12 cellular contexts compared by ENCODE assay signal in the genomic region with DNA sequence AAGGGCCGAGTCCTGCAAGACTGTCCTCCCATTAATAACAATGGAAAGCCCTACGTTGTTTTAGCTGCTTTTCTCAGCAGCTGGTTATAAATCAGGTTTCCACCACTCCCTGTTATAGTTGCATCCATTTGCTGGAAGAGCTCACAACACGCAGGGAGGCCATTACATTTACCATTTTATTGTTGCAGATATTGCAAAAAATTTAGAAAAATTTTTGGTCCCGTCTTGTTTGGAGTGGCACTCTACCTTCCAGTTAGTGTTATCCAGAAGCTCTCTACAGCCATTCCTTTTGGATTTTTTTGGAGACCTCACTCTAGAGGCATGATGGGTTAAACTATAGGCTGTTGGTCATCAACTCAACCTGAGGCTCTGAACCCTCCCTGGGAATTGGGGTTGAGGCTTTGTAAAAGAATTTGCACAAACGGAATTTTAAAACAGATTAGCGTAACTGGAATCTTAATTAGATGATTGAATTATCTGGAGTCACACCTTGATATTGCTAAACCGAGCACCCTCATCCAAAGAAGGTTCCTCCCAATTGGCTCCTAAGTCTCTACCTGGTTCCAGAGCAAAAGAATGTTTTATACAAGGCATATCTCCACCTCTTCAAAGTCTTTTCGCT.
A peak's percentile ranks its signal among the peaks of the same experiment; 100 is the strongest.
DNase-seq lines count a peak whose midpoint lies in the region; ATAC-seq, FAIRE-seq and TF ChIP-seq lines count a peak whose summit lies in the region.
"Had no signal": no experiment of that assay in that cellular context is flagged by ENCODE, and none has a peak within 500 bp of the region (broad histone marks: within the 10 kb centered on the region; RNA-seq: fewer than 3 reads in every experiment).

No MANE protein-coding gene starts in this region.

- peak; percentile 13 for DNase-seq in AG20443 (ENCODE audit: low spot score)
- DNase-seq in K562 (ENCODE audit: extremely low read depth in 1 of 4, low spot score in 3 of 4): peak in 3 of 4 experiments; percentile 29 to 82 (median 32)
- no peak for DNase-seq in left lung
- DNase-seq in NCI-H2107 treated with DMSO at 0.1 percent for 48 hours (lab: John Stamatoyannopoulos, UW; ENCODE audit: unreplicated experiment): no peak
- DNase-seq in activated T-cell treated with anti-CD3 and anti-CD28 coated beads for 4 hours: no peak
- DNase-seq in GOT3 (lab: John Stamatoyannopoulos, UW): no peak
- DNase-seq: activated effector memory CD4-positive, alpha-beta T cell treated with anti-CD3 and anti-CD28 coated beads, Interleukin-2, amount 50 U/mL, for 16 hours; dermis blood vessel endothelial cell; midbrain; NCI-H2029 treated with DMSO at 0.1 percent for 48 hours had no signal

- FAIRE-seq in K562 (lab: Jason Lieb, UNC): no peak

- CTCF ChIA-PET in K562 (lab: Yijun Ruan, JAX; ENCODE audit: low intra/inter-chr PET ratio): no interaction called here

- no peaks in the 10 kb centered on the region for H3K36me3 ChIP-seq in HUES64 (ENCODE audit: insufficient read depth, low read length)
- H3K36me3 ChIP-seq in K562 (ENCODE audit: control insufficient read depth, insufficient read depth, low read length): no peaks in the 10 kb centered on the region
- H3K36me3 ChIP-seq in left lung: no peaks in the 10 kb centered on the region

- H3K9ac ChIP-seq in HUES64 (ENCODE audit: low read depth, low read length): no peak overlapping the region
- H3K9ac ChIP-seq in K562 (ENCODE audit: insufficient read depth in 1 of 2, low read depth in 2 of 2, low read length in 2 of 2): no peak overlapping the region

- intact Hi-C loops in K562 (cut with micrococcal nuclease) (no loop called here), left lung (cut with DNase I) (no loop called here)

- ATAC-seq in K562: peak; percentile 57
- ATAC-seq in left lung: peak; percentile 35
- ATAC-seq in GM19455 (IDR thresholded peaks at IDR 0.05; ENCODE audit: unreplicated experiment): no peak

- no peak overlapping the region for H2AFZ ChIP-seq in K562 (ENCODE audit: low read depth, low read length)

- H3K4me1 ChIP-seq in HUES64 (ENCODE audit: insufficient read depth, low read length) (no peaks in the 10 kb centered on the region), K562 (replicated peaks in 1 of 2; ENCODE audit: control insufficient read depth in 2 of 2, insufficient read depth in 2 of 2, low read length in 2 of 2) (no peaks in the 10 kb centered on the region), left lung (no peaks in the 10 kb centered on the region)

- no peak for TF ChIP-seq RAD21 in K562 (CRISPR knock-in tag; conservative IDR thresholded peaks at IDR 0.05 in 1 of 2, IDR thresholded peaks at IDR 0.05 in 1 of 2)

- no TSS peak for BruUV-seq in K562 (replicated peaks; lab: Mats Ljungman, UMichigan)

- no peaks in the 10 kb centered on the region for H3K9me1 ChIP-seq in K562 (ENCODE audit: control insufficient read depth, insufficient read depth, low read length)

- no peak overlapping the region for H3K4me2 ChIP-seq in K562 (ENCODE audit: insufficient read depth, low read length)

- H3K9me3 ChIP-seq in HUES64 (ENCODE audit: insufficient read depth, low read depth, low read length): peaks cover 59% of the 10 kb centered on the region
- no peaks in the 10 kb centered on the region; the same call in 1 of the 2 replicates for H3K9me3 ChIP-seq in K562 (replicated peaks; ENCODE audit: control insufficient read depth, insufficient read depth, low read depth, low read length)
- peaks cover 0 to 48% of the 10 kb centered on the region in 2 donors for H3K9me3 ChIP-seq in left lung

- H4K20me1 ChIP-seq in K562 (replicated peaks; ENCODE audit: control insufficient read depth, insufficient read depth, low read length): no peaks in the 10 kb centered on the region

- TF ChIP-seq EP300 in K562 (IDR thresholded peaks at IDR 0.05; ENCODE audit: low read length): no peak

- TF ChIP-seq POLR2A in K562 (conservative IDR thresholded peaks at IDR 0.05): no peak

- 71% methylated on average over 8 of the region's 8 CpGs for WGBS in HUES64
- WGBS in K562 (ENCODE audit: insufficient coverage, low coverage, missing lambda C conversion rate): 1% methylated on average over 8 of the region's 8 CpGs

- H3K4me3 ChIP-seq in HUES64 (ENCODE audit: low read length) (0 out of 2 replicates have a peak overlapping the region, but pooled peaks have one; percentile 0), K562 (no peak overlapping the region), left lung (no peak overlapping the region)

- no peaks in the 10 kb centered on the region for H3K79me2 ChIP-seq in K562 (ENCODE audit: control insufficient read depth, insufficient read depth, low read length)

- in situ Hi-C loops in K562 (cut with MboI): no loop called here

- H3K27me3 ChIP-seq in HUES64 (ENCODE audit: insufficient read depth, low read length) (no peaks in the 10 kb centered on the region), K562 (ENCODE audit: control insufficient read depth in 2 of 2, insufficient read depth in 2 of 2, low read length in 2 of 2) (no peaks in the 10 kb centered on the region), left lung (peaks cover 0 to 53% of the 10 kb centered on the region in 2 donors)

- H3K27ac ChIP-seq in HUES64 (ENCODE audit: low read depth, low read length) (no peak overlapping the region), K562 (ENCODE audit: extremely low read depth, low read depth, low read length) (no peak overlapping the region), left lung (no peak overlapping the region)

- TF ChIP-seq CTCF in K562 (IDR thresholded peaks at IDR 0.05 in 2 of 3, conservative IDR thresholded peaks at IDR 0.05 in 1 of 3; ENCODE audit: insufficient read depth in 2 of 3, low read depth in 1 of 3, low read length in 3 of 3): no peak
- TF ChIP-seq CTCF in left lung (IDR thresholded peaks at IDR 0.05): no peak

- POLR2A ChIA-PET in K562 (lab: Yijun Ruan, JAX): no interaction called here

TF ChIP-seq in K562, 482 proteins besides CTCF, POLR2A, EP300 and RAD21 (continues in another document):
- TF ChIP-seq CEBPB (tag; IDR thresholded peaks at IDR 0.05) (0 out of 2 replicates have a peak, but pooled peaks have one; percentile 6), ZNF77 (CRISPR knock-in tag; IDR thresholded peaks at IDR 0.05) (peak; percentile 81; the same call in 1 of the 2 replicates), CBX1 (IDR thresholded peaks at IDR 0.05; ENCODE audit: low read depth) (no peak), NCOA4 (IDR thresholded peaks at IDR 0.05; ENCODE audit: partially characterized antibody) (peak; percentile 83), MTA3 (IDR thresholded peaks at IDR 0.05; ENCODE audit: borderline replicate concordance) (no peak), SMAD2 (IDR thresholded peaks at IDR 0.05; ENCODE audit: low read depth, low read length) (no peak), E2F3 (CRISPR knock-in tag; IDR thresholded peaks at IDR 0.05) (no peak), CHCHD3 (CRISPR knock-in tag; IDR thresholded peaks at IDR 0.05) (no peak), ZNF253 (CRISPR knock-in tag; conservative IDR thresholded peaks at IDR 0.05) (0 out of 2 replicates have a peak, but pooled peaks have one; percentile 45), ATF1 (CRISPR knock-in tag; IDR thresholded peaks at IDR 0.05) (no peak), ATF1 (tag; IDR thresholded peaks at IDR 0.05) (peak; percentile 48; the same call in 1 of the 2 replicates), TEAD1 (CRISPR knock-in tag; IDR thresholded peaks at IDR 0.05) (no peak), PHF20 (IDR thresholded peaks at IDR 0.05; ENCODE audit: partially characterized antibody) (peak; percentile 13), ZNF134 (CRISPR knock-in tag; conservative IDR thresholded peaks at IDR 0.05) (no peak), ZNF354B (CRISPR knock-in tag; IDR thresholded peaks at IDR 0.05) (no peak), MAFG (tag; conservative IDR thresholded peaks at IDR 0.05) (no peak)
- TF ChIP-seq, protein P1, sequence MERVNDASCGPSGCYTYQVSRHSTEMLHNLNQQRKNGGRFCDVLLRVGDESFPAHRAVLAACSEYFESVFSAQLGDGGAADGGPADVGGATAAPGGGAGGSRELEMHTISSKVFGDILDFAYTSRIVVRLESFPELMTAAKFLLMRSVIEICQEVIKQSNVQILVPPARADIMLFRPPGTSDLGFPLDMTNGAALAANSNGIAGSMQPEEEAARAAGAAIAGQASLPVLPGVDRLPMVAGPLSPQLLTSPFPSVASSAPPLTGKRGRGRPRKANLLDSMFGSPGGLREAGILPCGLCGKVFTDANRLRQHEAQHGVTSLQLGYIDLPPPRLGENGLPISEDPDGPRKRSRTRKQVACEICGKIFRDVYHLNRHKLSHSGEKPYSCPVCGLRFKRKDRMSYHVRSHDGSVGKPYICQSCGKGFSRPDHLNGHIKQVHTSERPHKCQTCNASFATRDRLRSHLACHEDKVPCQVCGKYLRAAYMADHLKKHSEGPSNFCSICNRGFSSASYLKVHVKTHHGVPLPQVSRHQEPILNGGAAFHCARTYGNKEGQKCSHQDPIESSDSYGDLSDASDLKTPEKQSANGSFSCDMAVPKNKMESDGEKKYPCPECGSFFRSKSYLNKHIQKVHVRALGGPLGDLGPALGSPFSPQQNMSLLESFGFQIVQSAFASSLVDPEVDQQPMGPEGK (CRISPR knock-in tag; IDR thresholded peaks at IDR 0.05; ENCODE audit: borderline replicate concordance): no peak
- TF ChIP-seq, protein P2, sequence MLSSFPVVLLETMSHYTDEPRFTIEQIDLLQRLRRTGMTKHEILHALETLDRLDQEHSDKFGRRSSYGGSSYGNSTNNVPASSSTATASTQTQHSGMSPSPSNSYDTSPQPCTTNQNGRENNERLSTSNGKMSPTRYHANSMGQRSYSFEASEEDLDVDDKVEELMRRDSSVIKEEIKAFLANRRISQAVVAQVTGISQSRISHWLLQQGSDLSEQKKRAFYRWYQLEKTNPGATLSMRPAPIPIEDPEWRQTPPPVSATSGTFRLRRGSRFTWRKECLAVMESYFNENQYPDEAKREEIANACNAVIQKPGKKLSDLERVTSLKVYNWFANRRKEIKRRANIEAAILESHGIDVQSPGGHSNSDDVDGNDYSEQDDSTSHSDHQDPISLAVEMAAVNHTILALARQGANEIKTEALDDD (IDR thresholded peaks at IDR 0.05): 0 out of 2 replicates have a peak, but pooled peaks have one; percentile 2
- TF ChIP-seq, protein P3, sequence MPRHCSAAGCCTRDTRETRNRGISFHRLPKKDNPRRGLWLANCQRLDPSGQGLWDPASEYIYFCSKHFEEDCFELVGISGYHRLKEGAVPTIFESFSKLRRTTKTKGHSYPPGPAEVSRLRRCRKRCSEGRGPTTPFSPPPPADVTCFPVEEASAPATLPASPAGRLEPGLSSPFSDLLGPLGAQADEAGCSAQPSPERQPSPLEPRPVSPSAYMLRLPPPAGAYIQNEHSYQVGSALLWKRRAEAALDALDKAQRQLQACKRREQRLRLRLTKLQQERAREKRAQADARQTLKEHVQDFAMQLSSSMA (CRISPR knock-in tag; IDR thresholded peaks at IDR 0.05): no peak

Comparison
In these comparisons a context has a peak if more than half of its experiments do, and no peak if none do; other contexts are left out.
1. DNase-seq: peak in AG20443 (single experiment) and K562 (3 of 4); none in left lung (0 of 2), NCI-H2107 treated with DMSO at 0.1 percent for 48 hours (single experiment), activated T-cell treated with anti-CD3 and anti-CD28 coated beads for 4 hours (single experiment) and GOT3 (single experiment).